In genomic region chr5:140267559-140268018, GRCh38 we compare ENCODE assay signal across 1 cellular context.
TF ChIP-seq lines count a peak whose summit lies in the region.

No MANE protein-coding gene starts in this region.

TF ChIP-seq in GM23338, 12 proteins besides CTCF, POLR2A, EP300 and RAD21 (continued from another document):
- TF ChIP-seq ZNF462 (CRISPR knock-in tag; IDR thresholded peaks at IDR 0.05) = no peak
- no peak for TF ChIP-seq EZH2phosphoT487 (IDR thresholded peaks at IDR 0.05; ENCODE audit: unreplicated experiment)
- TF ChIP-seq NANOG (IDR thresholded peaks at IDR 0.05; ENCODE audit: borderline replicate concordance) = no peak
- no peak for TF ChIP-seq ETS1 (IDR thresholded peaks at IDR 0.05)
- no peak for TF ChIP-seq STAT1 (IDR thresholded peaks at IDR 0.05; ENCODE audit: unreplicated experiment)
- TF ChIP-seq CREB1 (CRISPR knock-in tag; IDR thresholded peaks at IDR 0.05; ENCODE audit: low read depth) = no peak
- TF ChIP-seq JUNB (IDR thresholded peaks at IDR 0.05; ENCODE audit: unreplicated experiment) = no peak
- no peak for TF ChIP-seq ZNF331 (CRISPR knock-in tag; IDR thresholded peaks at IDR 0.05; ENCODE audit: low read depth)
